ENCODE assay signal across 8 cellular contexts in the genomic region with DNA sequence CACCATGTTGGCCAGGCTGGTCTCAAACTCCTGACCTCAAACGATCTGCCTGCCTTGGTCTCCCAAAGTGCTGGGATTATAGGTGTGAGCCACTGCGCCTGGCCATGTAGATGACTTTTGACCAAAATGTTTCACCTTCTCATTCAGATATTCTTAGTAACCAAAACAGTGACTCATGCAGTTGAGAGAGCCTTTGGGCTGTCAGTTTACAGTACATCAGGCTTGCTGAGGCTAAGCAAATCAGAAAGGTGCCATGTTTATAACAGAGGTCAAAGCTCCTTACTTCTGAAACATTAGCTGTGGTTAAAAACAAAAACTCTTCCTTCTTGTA. TPM values are rescaled to one million over a fixed set of nuclear protein-coding genes. Genes with fewer than 3 reads are reported as not detected.
DNase-seq lines count a peak whose midpoint lies in the region; ATAC-seq, FAIRE-seq and TF ChIP-seq lines count a peak whose summit lies in the region.

No MANE protein-coding gene starts in this region.

- 66% methylated on average over 2 of the region's 2 CpGs for WGBS in K562 (ENCODE audit: insufficient coverage, low coverage, missing lambda C conversion rate)

- no peak overlapping the region for H3K9ac ChIP-seq in K562 (ENCODE audit: insufficient read depth in 1 of 2, low read depth in 2 of 2, low read length in 2 of 2)

- POLR2A ChIA-PET in K562 (lab: Yijun Ruan, JAX), result interaction anchor here (0.8 to 1.5 kb wide), 4 partner anchors 11 to 59 kb away, joined by 3 to 6 read pairs (median 4); no protein-coding TSS in a partner anchor

- TF ChIP-seq CTCF in K562 (IDR thresholded peaks at IDR 0.05 in 2 of 3, conservative IDR thresholded peaks at IDR 0.05 in 1 of 3; ENCODE audit: insufficient read depth in 2 of 3, low read depth in 1 of 3, low read length in 3 of 3), result no peak

- H3K36me3 ChIP-seq in K562 (ENCODE audit: control insufficient read depth, insufficient read depth, low read length), result peaks cover 46% of the 10 kb centered on the region

- no peaks in the 10 kb centered on the region for H3K79me2 ChIP-seq in K562 (ENCODE audit: control insufficient read depth, insufficient read depth, low read length)

- no peaks in the 10 kb centered on the region for H3K9me3 ChIP-seq in K562 (replicated peaks; ENCODE audit: control insufficient read depth, insufficient read depth, low read depth, low read length)

- H3K4me3 ChIP-seq in K562, result no peak overlapping the region

- peak; percentile 71 for ATAC-seq in GM21423 (IDR thresholded peaks at IDR 0.05; ENCODE audit: unreplicated experiment)
- ATAC-seq in K562, result no peak

- intact Hi-C loops in K562 (cut with micrococcal nuclease), result no loop called here

- no peak for TF ChIP-seq EP300 in K562 (IDR thresholded peaks at IDR 0.05; ENCODE audit: low read length)

- H3K9me1 ChIP-seq in K562 (ENCODE audit: control insufficient read depth, insufficient read depth, low read length), result no peaks in the 10 kb centered on the region

- no peak overlapping the region for H3K4me2 ChIP-seq in K562 (ENCODE audit: insufficient read depth, low read length)

- H3K4me1 ChIP-seq in K562 (replicated peaks in 1 of 2; ENCODE audit: control insufficient read depth in 2 of 2, insufficient read depth in 2 of 2, low read length in 2 of 2), result peaks cover 0 to 8% of the 10 kb centered on the region in 2 experiments; a peak in 1 of 5 replicates

- no peak overlapping the region for H2AFZ ChIP-seq in K562 (ENCODE audit: low read depth, low read length)

- FAIRE-seq in K562 (lab: Jason Lieb, UNC), result no peak

- no TSS peak for BruUV-seq in K562 (replicated peaks; lab: Mats Ljungman, UMichigan)

- in situ Hi-C loops in K562 (cut with MboI), result no loop called here

- DNase-seq in ELR (ENCODE audit: low read depth) (peak; percentile 74), HS-5 (ENCODE audit: low read depth) (peak; percentile 19), K562 (ENCODE audit: extremely low read depth in 1 of 4, low spot score in 3 of 4) (peak in 1 of 4 experiments; percentile 28), HT-29 (ENCODE audit: low spot score) (no peak), cerebellar cortex (ENCODE audit: low spot score) (no peak), GDM1 (lab: John Stamatoyannopoulos, UW) (no peak)
- peak; percentile 56 for DNase-seq in stimulated activated CD8-positive, alpha-beta memory T cell treated with anti-CD3 and anti-CD28 coated beads, Interleukin-4, amount 100 ng/mL, for 48 hours

- H3K27ac ChIP-seq in K562 (ENCODE audit: extremely low read depth, low read depth, low read length), result no peak overlapping the region

- H3K27me3 ChIP-seq in K562 (ENCODE audit: control insufficient read depth in 2 of 2, insufficient read depth in 2 of 2, low read length in 2 of 2), result no peaks in the 10 kb centered on the region

- TF ChIP-seq POLR2A in K562 (conservative IDR thresholded peaks at IDR 0.05), result no peak

- no peaks in the 10 kb centered on the region for H4K20me1 ChIP-seq in K562 (replicated peaks; ENCODE audit: control insufficient read depth, insufficient read depth, low read length)

- no peak for TF ChIP-seq RAD21 in K562 (CRISPR knock-in tag; conservative IDR thresholded peaks at IDR 0.05 in 1 of 2, IDR thresholded peaks at IDR 0.05 in 1 of 2)

- CTCF ChIA-PET in K562 (lab: Yijun Ruan, JAX; ENCODE audit: low intra/inter-chr PET ratio), result no interaction called here

TF ChIP-seq in K562, 482 proteins besides CTCF, POLR2A, EP300 and RAD21 (continues in another document):
- TF ChIP-seq JUND (IDR thresholded peaks at IDR 0.05; ENCODE audit: borderline replicate concordance, low read depth, low read length), result peak; percentile 51; the same call in 1 of the 2 replicates
- TF ChIP-seq JUND (tag; IDR thresholded peaks at IDR 0.05; ENCODE audit: borderline replicate concordance, low read depth, low read length), result peak; percentile 38; the same call in 1 of the 3 replicates
- TF ChIP-seq FOSL1 (tag; conservative IDR thresholded peaks at IDR 0.05), result peak; percentile 60
- TF ChIP-seq, protein P1, sequence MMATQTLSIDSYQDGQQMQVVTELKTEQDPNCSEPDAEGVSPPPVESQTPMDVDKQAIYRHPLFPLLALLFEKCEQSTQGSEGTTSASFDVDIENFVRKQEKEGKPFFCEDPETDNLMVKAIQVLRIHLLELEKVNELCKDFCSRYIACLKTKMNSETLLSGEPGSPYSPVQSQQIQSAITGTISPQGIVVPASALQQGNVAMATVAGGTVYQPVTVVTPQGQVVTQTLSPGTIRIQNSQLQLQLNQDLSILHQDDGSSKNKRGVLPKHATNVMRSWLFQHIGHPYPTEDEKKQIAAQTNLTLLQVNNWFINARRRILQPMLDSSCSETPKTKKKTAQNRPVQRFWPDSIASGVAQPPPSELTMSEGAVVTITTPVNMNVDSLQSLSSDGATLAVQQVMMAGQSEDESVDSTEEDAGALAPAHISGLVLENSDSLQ (IDR thresholded peaks at IDR 0.05), result peak; percentile 41; the same call in 1 of the 2 replicates
- TF ChIP-seq ZNF436 (CRISPR knock-in tag; IDR thresholded peaks at IDR 0.05), result no peak
- no peak for TF ChIP-seq ZNF316 (IDR thresholded peaks at IDR 0.05)

RNA-seq across cellular contexts. Expression of a gene that starts 21.0 kb away (rescaled TPM):
- total RNA-seq in K562 (2011; cell fraction: chromatin; rRNA removed; ENCODE audit: low replicate concordance), result 28.0 and 34.1 TPM in 2 replicates
- total RNA-seq in K562 (2011; cell fraction: nucleolus; rRNA removed), result 36.0 and 43.7 TPM in 2 replicates
- 40.5 and 49.5 TPM in 2 replicates for total RNA-seq in K562 (2011; cell fraction: nucleoplasm; rRNA removed)
- 32.6 and 47.6 TPM in 2 replicates for total RNA-seq in K562 (2014; rRNA removed)
- total RNA-seq in K562 (2014; rRNA removed; fragmentation: Illumina TruSeq; extraction: Trizol), result 71.9 and 75.2 TPM in 2 replicates
- total RNA-seq in K562 (2015; rRNA removed; fragmentation: Illumina TruSeq; extraction: Trizol), result 37.5 and 41.3 TPM in 2 replicates
- 45.8 and 49.0 TPM in 2 replicates for total RNA-seq in K562 (2021)
- 86.4 and 97.0 TPM in 2 replicates for polyA plus RNA-seq in K562 (2011; rRNA removed)
- 43.8 and 85.8 TPM in 2 replicates for polyA plus RNA-seq in K562 (2011; cell fraction: cytosol; rRNA removed)
- polyA plus RNA-seq in K562 (2011; cell fraction: nucleus; rRNA removed), result 24.3 and 29.0 TPM in 2 replicates
- polyA plus RNA-seq in K562 (2012), result 50.3 and 75.7 TPM in 2 replicates
- polyA plus RNA-seq in K562 (2014; fragmentation: Illumina TruSeq; extraction: Trizol), result 43.6 and 52.8 TPM in 2 replicates
- polyA plus RNA-seq in K562 (2014; fragmentation: Nextera tagmentation; extraction: Ambion mirVana), result 100 to 1,000 TPM; 237 to 266 TPM
- 61.1 and 64.4 TPM in 2 replicates for polyA plus RNA-seq in K562 (2014; rRNA removed)
- polyA minus RNA-seq in K562 (2011; rRNA and poly(A)+ RNA removed), result 59.9 and 80.4 TPM in 2 replicates
- polyA minus RNA-seq in K562 (2011; cell fraction: cytosol; rRNA and poly(A)+ RNA removed), result 12.7 and 14.3 TPM in 2 replicates
- 14.5 and 22.5 TPM in 2 replicates for polyA minus RNA-seq in K562 (2011; cell fraction: nucleus; rRNA and poly(A)+ RNA removed)
- 34.5 and 34.7 TPM in 2 replicates for total RNA-seq in HT-29 (2014; rRNA removed; shearing (Covaris generic))

RNA-seq across cellular contexts. Expression of a gene that starts 47.7 kb away (rescaled TPM):
- 93.8 and 232 TPM in 2 replicates for total RNA-seq in K562 (2011; cell fraction: chromatin; rRNA removed; ENCODE audit: low replicate concordance)
- total RNA-seq in K562 (2011; cell fraction: nucleolus; rRNA removed), result 53.6 and 53.9 TPM in 2 replicates
- total RNA-seq in K562 (2011; cell fraction: nucleoplasm; rRNA removed), result 64.7 and 78.1 TPM in 2 replicates
- 38.8 and 47.5 TPM in 2 replicates for total RNA-seq in K562 (2014; rRNA removed)
- 73.4 and 81.3 TPM in 2 replicates for total RNA-seq in K562 (2014; rRNA removed; fragmentation: Illumina TruSeq; extraction: Trizol)
- 60.2 and 62.9 TPM in 2 replicates for total RNA-seq in K562 (2015; rRNA removed; fragmentation: Illumina TruSeq; extraction: Trizol)
- 44.7 and 49.0 TPM in 2 replicates for total RNA-seq in K562 (2021)
- polyA plus RNA-seq in K562 (2011; rRNA removed), result 49.3 and 55.9 TPM in 2 replicates
- polyA plus RNA-seq in K562 (2011; cell fraction: cytosol; rRNA removed), result 19.9 and 32.6 TPM in 2 replicates
- polyA plus RNA-seq in K562 (2011; cell fraction: nucleus; rRNA removed), result 48.7 and 51.8 TPM in 2 replicates
- 32.6 and 42.5 TPM in 2 replicates for polyA plus RNA-seq in K562 (2012)
- 63.6 and 73.9 TPM in 2 replicates for polyA plus RNA-seq in K562 (2014; fragmentation: Illumina TruSeq; extraction: Trizol)
- polyA plus RNA-seq in K562 (2014; fragmentation: Nextera tagmentation; extraction: Ambion mirVana), result 10 to 100 TPM; 32.5 to 64.1 TPM
- polyA plus RNA-seq in K562 (2014; rRNA removed), result 73.0 and 86.6 TPM in 2 replicates
- polyA minus RNA-seq in K562 (2011; rRNA and poly(A)+ RNA removed), result 77.2 and 86.5 TPM in 2 replicates
- polyA minus RNA-seq in K562 (2011; cell fraction: cytosol; rRNA and poly(A)+ RNA removed), result 21.6 and 25.9 TPM in 2 replicates
- polyA minus RNA-seq in K562 (2011; cell fraction: nucleus; rRNA and poly(A)+ RNA removed), result 49.1 and 77.1 TPM in 2 replicates
- 9.1 and 12.2 TPM in 2 replicates for total RNA-seq in HT-29 (2014; rRNA removed; shearing (Covaris generic))

RNA-seq across cellular contexts. Expression of a gene that starts 57.0 kb away (rescaled TPM):
- 190 and 413 TPM in 2 replicates for total RNA-seq in K562 (2011; cell fraction: chromatin; rRNA removed; ENCODE audit: low replicate concordance)
- 79.0 and 101 TPM in 2 replicates for total RNA-seq in K562 (2011; cell fraction: nucleolus; rRNA removed)
- 192 and 302 TPM in 2 replicates for total RNA-seq in K562 (2011; cell fraction: nucleoplasm; rRNA removed)
- 21.2 and 26.6 TPM in 2 replicates for total RNA-seq in K562 (2014; rRNA removed)
- 39.8 and 41.0 TPM in 2 replicates for total RNA-seq in K562 (2014; rRNA removed; fragmentation: Illumina TruSeq; extraction: Trizol)
- 30.4 and 31.2 TPM in 2 replicates for total RNA-seq in K562 (2015; rRNA removed; fragmentation: Illumina TruSeq; extraction: Trizol)
- total RNA-seq in K562 (2021), result 54.6 and 66.0 TPM in 2 replicates
- polyA plus RNA-seq in K562 (2011; rRNA removed), result 40.3 and 54.4 TPM in 2 replicates
- 10.4 and 16.7 TPM in 2 replicates for polyA plus RNA-seq in K562 (2011; cell fraction: cytosol; rRNA removed)
- 86.9 and 97.7 TPM in 2 replicates for polyA plus RNA-seq in K562 (2011; cell fraction: nucleus; rRNA removed)
- 42.7 and 48.1 TPM in 2 replicates for polyA plus RNA-seq in K562 (2012)
- 52.3 and 55.7 TPM in 2 replicates for polyA plus RNA-seq in K562 (2014; fragmentation: Illumina TruSeq; extraction: Trizol)
- 10 to 100 TPM; 11.5 to 14.3 TPM for polyA plus RNA-seq in K562 (2014; fragmentation: Nextera tagmentation; extraction: Ambion mirVana)
- 39.7 and 58.2 TPM in 2 replicates for polyA plus RNA-seq in K562 (2014; rRNA removed)
- 88.0 and 101 TPM in 2 replicates for polyA minus RNA-seq in K562 (2011; rRNA and poly(A)+ RNA removed)
- 50.0 and 56.2 TPM in 2 replicates for polyA minus RNA-seq in K562 (2011; cell fraction: cytosol; rRNA and poly(A)+ RNA removed)
- 73.2 and 92.6 TPM in 2 replicates for polyA minus RNA-seq in K562 (2011; cell fraction: nucleus; rRNA and poly(A)+ RNA removed)
- total RNA-seq in HT-29 (2014; rRNA removed; shearing (Covaris generic)), result 15.7 and 17.9 TPM in 2 replicates

Comparison
In these comparisons a context has a peak if more than half of its experiments do, and no peak if none do; other contexts are left out.
1. DNase-seq: peak in ELR (single experiment), HS-5 (single experiment) and stimulated activated CD8-positive, alpha-beta memory T cell treated with anti-CD3 and anti-CD28 coated beads, Interleukin-4, amount 100 ng/mL, for 48 hours (single experiment); none in HT-29 (single experiment), cerebellar cortex (single experiment) and GDM1 (single experiment).